In the genomic region with DNA sequence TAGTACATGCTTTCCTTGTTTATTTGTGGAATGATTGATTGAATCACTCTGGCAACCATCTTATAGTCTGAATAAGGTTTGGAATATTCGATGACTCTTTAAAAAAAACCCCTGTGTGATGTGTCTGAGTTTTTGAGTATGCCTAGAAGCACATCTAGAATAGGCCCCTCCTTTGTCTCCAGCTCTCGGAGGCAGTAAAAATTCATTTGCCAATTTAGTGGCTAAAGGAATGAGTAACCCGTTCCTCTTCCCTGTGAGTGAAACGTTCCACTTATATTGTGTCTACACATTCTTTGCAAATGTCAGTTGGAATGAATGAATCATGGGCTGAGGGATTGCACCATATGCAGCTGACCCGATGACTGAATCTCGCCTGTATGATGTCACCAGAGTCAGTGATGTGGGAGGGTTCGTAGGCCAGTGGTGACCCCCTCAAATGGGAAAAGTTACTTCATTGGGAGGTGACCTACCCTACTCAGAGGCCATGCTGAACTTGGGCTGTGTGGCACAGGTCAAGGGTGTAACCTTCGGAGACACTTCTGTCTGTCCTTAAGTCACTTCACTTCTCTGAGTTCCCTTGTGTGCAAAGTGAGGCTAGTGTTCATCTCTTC, we compare ENCODE assay signal across 8 cellular contexts. TPM values are rescaled to one million over a fixed set of nuclear protein-coding genes. Genes with fewer than 3 reads are reported as not detected.
DNase-seq lines count a peak whose midpoint lies in the region; ATAC-seq and TF ChIP-seq lines count a peak whose summit lies in the region.

No MANE protein-coding gene starts in this region.

- H2AFZ ChIP-seq in osteoblast (ENCODE audit: low read length): no peak overlapping the region

- DNase-seq in ELR (ENCODE audit: low read depth): peak; percentile 100
- DNase-seq in NCI-H460 (ENCODE audit: extremely low read depth, low read depth): peak; percentile 83
- peak; percentile 65 for DNase-seq in brain pericyte (ENCODE audit: low read depth, low spot score)
- peak; percentile 97 for DNase-seq in osteoblast (ENCODE audit: insufficient read length, low spot score, missing footprints)
- no peak for DNase-seq in GM10248 (ENCODE audit: extremely low spot score)
- DNase-seq in cerebellar nuclear complex (lab: John Stamatoyannopoulos, UW): no peak

- H3K4me2 ChIP-seq in osteoblast (ENCODE audit: insufficient read depth, low read length): peak overlapping the region; percentile 39

- no peaks in the 10 kb centered on the region for H3K9me3 ChIP-seq in osteoblast (ENCODE audit: low read depth, low read length)

- H3K4me3 ChIP-seq in osteoblast (ENCODE audit: insufficient read depth, low read length): no peak overlapping the region

- H3K79me2 ChIP-seq in osteoblast (ENCODE audit: insufficient read depth, low read length): no peaks in the 10 kb centered on the region

- POLR2A ChIA-PET in GM10248 (lab: Yijun Ruan, JAX): no interaction called here

- ATAC-seq in GM21576 (IDR thresholded peaks at IDR 0.05; ENCODE audit: unreplicated experiment) (no peak), HG03457 (IDR thresholded peaks at IDR 0.05; ENCODE audit: unreplicated experiment) (no peak)

- TF ChIP-seq CTCF in osteoblast (IDR thresholded peaks at IDR 0.05; ENCODE audit: extremely low read depth, low read depth, low read length) (no peak), GM10248 (IDR thresholded peaks at IDR 0.05; ENCODE audit: control extremely low read depth, extremely low read depth, low read depth, missing control alignments) (no peak)

- peak overlapping the region; percentile 90 for H3K27ac ChIP-seq in osteoblast (ENCODE audit: low read depth, low read length)

- peaks cover 6% of the 10 kb centered on the region for H3K27me3 ChIP-seq in osteoblast (ENCODE audit: insufficient read depth, low read length)

- H3K36me3 ChIP-seq in osteoblast (ENCODE audit: insufficient read depth, low read length): no peaks in the 10 kb centered on the region

- CTCF ChIA-PET in GM10248 (lab: Yijun Ruan, JAX): interaction anchor here (0.8 to 5.3 kb wide), 9 partner anchors 10 to 327 kb away, joined by 3 to 55 read pairs (median 20); partner anchors contain the start of genes BCAS4, DPM1 and MOCS3

- no peaks in the 10 kb centered on the region for H4K20me1 ChIP-seq in osteoblast (ENCODE audit: insufficient read depth, low read length)

- H3K4me1 ChIP-seq in osteoblast (ENCODE audit: insufficient read depth, low read length): peaks cover 30% of the 10 kb centered on the region

RNA-seq across cellular contexts. Expression of gene MOCS3, which starts 21.6 kb away (rescaled TPM):
- 6.4 and 6.5 TPM in 2 replicates for total RNA-seq in NCI-H460 (2014; rRNA removed; shearing (Covaris generic))
- polyA plus RNA-seq in NCI-H460 (2014; cell fraction: nucleus; rRNA removed): 5.3 and 7.1 TPM in 2 replicates
- total RNA-seq in osteoblast: 9.7 and 10.5 TPM in 2 replicates

RNA-seq across cellular contexts. Expression of gene DPM1, which starts 21.8 kb away (rescaled TPM):
- total RNA-seq in NCI-H460 (2014; rRNA removed; shearing (Covaris generic)): 87.7 and 102 TPM in 2 replicates
- polyA plus RNA-seq in NCI-H460 (2014; cell fraction: nucleus; rRNA removed): 114 and 185 TPM in 2 replicates
- 43.3 and 53.2 TPM in 2 replicates for total RNA-seq in osteoblast

RNA-seq across cellular contexts. Expression of gene KCNG1, which starts 42.7 kb away (rescaled TPM):
- total RNA-seq in NCI-H460 (2014; rRNA removed; shearing (Covaris generic)): 77.5 and 84.3 TPM in 2 replicates
- polyA plus RNA-seq in NCI-H460 (2014; cell fraction: nucleus; rRNA removed): 112 and 122 TPM in 2 replicates
- 13.6 and 16.3 TPM in 2 replicates for total RNA-seq in osteoblast

RNA-seq across cellular contexts. Expression of gene ADNP, which starts 48.9 kb away (rescaled TPM):
- 28.1 and 32.6 TPM in 2 replicates for total RNA-seq in NCI-H460 (2014; rRNA removed; shearing (Covaris generic))
- 24.8 and 32.3 TPM in 2 replicates for polyA plus RNA-seq in NCI-H460 (2014; cell fraction: nucleus; rRNA removed)
- total RNA-seq in osteoblast: 23.5 and 26.2 TPM in 2 replicates

Comparison
In these comparisons a context has a peak if more than half of its experiments do, and no peak if none do; other contexts are left out.
1. DNase-seq: peak in ELR (single experiment), NCI-H460 (single experiment), brain pericyte (single experiment) and osteoblast (single experiment); none in GM10248 (single experiment) and cerebellar nuclear complex (0 of 2).